In the genomic region with DNA sequence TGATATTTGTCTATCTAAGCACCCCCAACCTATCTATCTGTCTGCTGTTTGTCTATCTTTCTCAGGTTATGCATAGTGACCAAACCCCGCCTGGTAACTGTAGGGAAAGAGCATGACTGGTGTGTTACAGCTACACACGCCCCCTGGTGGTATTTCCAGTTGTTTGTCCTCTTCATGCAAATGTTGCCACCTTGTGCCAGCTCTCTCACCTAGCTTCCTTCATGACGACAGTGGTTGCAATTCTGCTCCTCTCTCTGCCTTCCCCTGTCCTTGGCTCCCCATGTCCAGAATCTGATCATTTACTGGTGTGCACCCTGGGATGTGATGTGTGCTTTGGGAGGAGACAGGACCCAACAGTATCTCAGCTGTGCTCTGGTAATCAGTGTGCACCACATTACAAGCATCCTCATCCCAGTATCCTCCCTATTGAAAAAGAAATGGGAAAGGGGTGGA, we compare ENCODE assay signal across 8 cellular contexts. TPM values are rescaled to one million over a fixed set of nuclear protein-coding genes. Genes with fewer than 3 reads are reported as not detected.
DNase-seq lines count a peak whose midpoint lies in the region; ATAC-seq and TF ChIP-seq lines count a peak whose summit lies in the region.

No MANE protein-coding gene starts in this region.

- TF ChIP-seq POLR2A in gastroesophageal sphincter (IDR thresholded peaks at IDR 0.05) (no peak), gastrocnemius medialis (IDR thresholded peaks at IDR 0.05) (no peak)

- H3K27ac ChIP-seq in gastroesophageal sphincter = no peak overlapping the region
- no peak overlapping the region for H3K27ac ChIP-seq in gastrocnemius medialis

- H3K9me3 ChIP-seq in gastroesophageal sphincter = no peaks in the 10 kb centered on the region
- no peaks in the 10 kb centered on the region for H3K9me3 ChIP-seq in gastrocnemius medialis

- no peaks in the 10 kb centered on the region for H3K36me3 ChIP-seq in gastroesophageal sphincter
- H3K36me3 ChIP-seq in gastrocnemius medialis = no peaks in the 10 kb centered on the region

- ATAC-seq in HG03108 (IDR thresholded peaks at IDR 0.05; ENCODE audit: unreplicated experiment) (peak; percentile 46), gastroesophageal sphincter (no peak), gastrocnemius medialis (peak; percentile 50 to 88)

- DNase-seq in DMS 273 treated with DMSO at 0.1 percent for 48 hours (lab: John Stamatoyannopoulos, UW) (peak; percentile 48), OCI-M1 (lab: John Stamatoyannopoulos, UW) (peak; percentile 77), activated T-cell treated with anti-CD3 and anti-CD28 coated beads for 48 hours (ENCODE audit: low read depth) (peak; percentile 50), gastrocnemius medialis (peak; percentile 51 to 69), mesenteric fat pad (ENCODE audit: low spot score) (no peak), DMS79 (lab: John Stamatoyannopoulos, UW) (no peak)

- no peak overlapping the region for H3K4me3 ChIP-seq in gastroesophageal sphincter
- H3K4me3 ChIP-seq in gastrocnemius medialis = no peak overlapping the region

- in situ Hi-C loops in gastrocnemius medialis (cut with MboI; ENCODE audit: low sequenced_read_pairs in 4 of 4) = no loop called here

- intact Hi-C loops in gastrocnemius medialis (cut with DNase I; ENCODE audit: low total_unique reads) = loop anchor here (1.0 kb wide), 1 partner anchor 32 kb away; no protein-coding TSS in a partner anchor

- H3K27me3 ChIP-seq in gastroesophageal sphincter (no peaks in the 10 kb centered on the region), gastrocnemius medialis (no peaks in the 10 kb centered on the region)

- 33 to 48% methylated on average over 3 of the region's 3 CpGs for WGBS in gastroesophageal sphincter (ENCODE audit: low coverage in 1 of 2), 2 donors

- TF ChIP-seq CTCF in gastroesophageal sphincter (IDR thresholded peaks at IDR 0.05) (peak in 3 of 4 experiments; percentile 56 to 62 (median 58)), gastrocnemius medialis (IDR thresholded peaks at IDR 0.05 in 4 of 5, conservative IDR thresholded peaks at IDR 0.05 in 1 of 5) (peak; percentile 64 to 81 (median 71))

- no peak for TF ChIP-seq EP300 in gastroesophageal sphincter (IDR thresholded peaks at IDR 0.05)

- H3K4me1 ChIP-seq in gastroesophageal sphincter (peaks cover 0 to 28% (median 0%) of the 10 kb centered on the region in 3 donors), gastrocnemius medialis (peaks cover 10 to 17% of the 10 kb centered on the region in 2 donors)

RNA-seq across cellular contexts. Expression of a gene that starts 8.1 kb away (rescaled TPM):
- total RNA-seq in gastroesophageal sphincter (10 to 100 TPM in 1 of 4 donors, 1 to 10 TPM in 3; 7.2 to 12.8 (median 8.8) TPM), gastrocnemius medialis (10 to 100 TPM in 1 of 4 donors, 1 to 10 TPM in 3; 4.7 to 11.8 (median 5.1) TPM), mesenteric fat pad (15.4 TPM)

RNA-seq across cellular contexts. Expression of a gene that starts 8.4 kb away (rescaled TPM):
- total RNA-seq in gastroesophageal sphincter = 10 to 100 TPM; 11.6 to 24.4 (median 14.8) TPM
- 10 to 100 TPM; 22.2 to 32.9 (median 29.2) TPM for total RNA-seq in gastrocnemius medialis
- 9.7 TPM for total RNA-seq in mesenteric fat pad

Comparison
In these comparisons a context has a peak if more than half of its experiments do, and no peak if none do; other contexts are left out.
1. DNase-seq: peak in DMS 273 treated with DMSO at 0.1 percent for 48 hours (single experiment), OCI-M1 (single experiment), activated T-cell treated with anti-CD3 and anti-CD28 coated beads for 48 hours (single experiment) and gastrocnemius medialis (2 of 2); none in mesenteric fat pad (single experiment) and DMS79 (single experiment).